Comparison of ENCODE assay signal across 21 cellular contexts in genomic region chr12:92933606-92934005, GRCh38.
"Had no signal": no experiment of that assay in that cellular context is flagged by ENCODE, and none has a peak within 500 bp of the region (broad histone marks: within the 10 kb centered on the region; RNA-seq: fewer than 3 reads in every experiment).

No MANE protein-coding gene starts in this region.

- H3K27me3 Mint-ChIP-seq: activated naive CD8-positive, alpha-beta T cell treated with anti-CD3 and anti-CD28 coated beads, Interleukin-2, amount 10 ng/mL, durations not matched to agents 7 days and 5 days; effector memory CD8-positive, alpha-beta T cell; stimulated activated naive CD8-positive, alpha-beta T cell treated with anti-CD3 and anti-CD28 coated beads, Interleukin-15, amount 100 ng/mL, for 72 hours had no signal

- DNase-seq: activated CD4-positive, alpha-beta T cell treated with anti-CD3 and anti-CD28 coated beads, Interleukin-2, amount 50 U/mL, for 4 hours; activated effector memory CD4-positive, alpha-beta T cell treated with anti-CD3 and anti-CD28 coated beads, Interleukin-2, amount 50 U/mL, for 16 hours; activated naive CD8-positive, alpha-beta T cell treated with anti-CD3 and anti-CD28 coated beads, Interleukin-2, amount 10 ng/mL, durations not matched to agents 7 days and 5 days; activated T-cell treated with anti-CD3 and anti-CD28 coated beads, Interleukin-2, amount 50 U/mL, for 72 hours; amygdala; body of pancreas; dermis blood vessel endothelial cell; effector memory CD8-positive, alpha-beta T cell; hippocampal formation; immature natural killer cell; left ventricle myocardium superior; ovary; right lobe of liver; small intestine; stimulated activated CD4-positive, alpha-beta T cell treated with anti-CD3 and anti-CD28 coated beads, Interleukin-15, amount 100 ng/mL, for 24 hours; stimulated activated CD4-positive, alpha-beta T cell treated with anti-CD3 and anti-CD28 coated beads, Interleukin-2, amount 100 ng/mL, for 48 hours; stimulated activated naive CD8-positive, alpha-beta T cell treated with anti-CD3 and anti-CD28 coated beads, Interleukin-15, amount 100 ng/mL, for 72 hours; transverse colon; WERI-Rb-1 had no signal

- H3K9me3 ChIP-seq: body of pancreas, ovary, right lobe of liver, suprapubic skin, transverse colon had no signal

- H3K9me3 Mint-ChIP-seq: activated naive CD8-positive, alpha-beta T cell treated with anti-CD3 and anti-CD28 coated beads, Interleukin-2, amount 10 ng/mL, durations not matched to agents 7 days and 5 days; activated T-cell treated with anti-CD3 and anti-CD28 coated beads, Interleukin-2, amount 50 U/mL, for 72 hours; effector memory CD8-positive, alpha-beta T cell; immature natural killer cell; neural progenitor cell; stimulated activated naive CD8-positive, alpha-beta T cell treated with anti-CD3 and anti-CD28 coated beads, Interleukin-15, amount 100 ng/mL, for 72 hours had no signal

- H2AFZ ChIP-seq: neural progenitor cell had no signal

- H3K36me3 ChIP-seq: neural progenitor cell, ovary, right lobe of liver, suprapubic skin, transverse colon, WERI-Rb-1 had no signal

- H3K27ac Mint-ChIP-seq: activated naive CD8-positive, alpha-beta T cell treated with anti-CD3 and anti-CD28 coated beads, Interleukin-2, amount 10 ng/mL, durations not matched to agents 7 days and 5 days; activated T-cell treated with anti-CD3 and anti-CD28 coated beads, Interleukin-2, amount 50 U/mL, for 72 hours; effector memory CD8-positive, alpha-beta T cell; immature natural killer cell; neural progenitor cell; stimulated activated naive CD8-positive, alpha-beta T cell treated with anti-CD3 and anti-CD28 coated beads, Interleukin-15, amount 100 ng/mL, for 72 hours had no signal

- H3K9ac ChIP-seq: neural progenitor cell had no signal

- H3K4me3 Mint-ChIP-seq: activated naive CD8-positive, alpha-beta T cell treated with anti-CD3 and anti-CD28 coated beads, Interleukin-2, amount 10 ng/mL, durations not matched to agents 7 days and 5 days; activated T-cell treated with anti-CD3 and anti-CD28 coated beads, Interleukin-2, amount 50 U/mL, for 72 hours; effector memory CD8-positive, alpha-beta T cell; immature natural killer cell; neural progenitor cell; stimulated activated naive CD8-positive, alpha-beta T cell treated with anti-CD3 and anti-CD28 coated beads, Interleukin-15, amount 100 ng/mL, for 72 hours had no signal

- H3K4me2 ChIP-seq: neural progenitor cell had no signal

- H3K27me3 ChIP-seq: body of pancreas, neural progenitor cell, ovary, right lobe of liver, suprapubic skin, transverse colon had no signal

- H3K27ac ChIP-seq: body of pancreas, neural progenitor cell, ovary, right lobe of liver, suprapubic skin, transverse colon, WERI-Rb-1 had no signal

- H3K4me1 ChIP-seq: right lobe of liver had no signal

- FAIRE-seq: small intestine had no signal

- H3K36me3 Mint-ChIP-seq: activated naive CD8-positive, alpha-beta T cell treated with anti-CD3 and anti-CD28 coated beads, Interleukin-2, amount 10 ng/mL, durations not matched to agents 7 days and 5 days; immature natural killer cell; neural progenitor cell had no signal

- ATAC-seq: activated T-cell treated with anti-CD3 and anti-CD28 coated beads, Interleukin-2, amount 50 U/mL, for 72 hours; body of pancreas; effector memory CD8-positive, alpha-beta T cell; left ventricle myocardium superior; right lobe of liver; stimulated activated naive CD8-positive, alpha-beta T cell treated with anti-CD3 and anti-CD28 coated beads, Interleukin-15, amount 100 ng/mL, for 72 hours had no signal

- H3K4me3 ChIP-seq: body of pancreas, neural progenitor cell, ovary, right lobe of liver, suprapubic skin, transverse colon had no signal
